Comparison of ENCODE assay signal across 8 cellular contexts in the genomic region with DNA sequence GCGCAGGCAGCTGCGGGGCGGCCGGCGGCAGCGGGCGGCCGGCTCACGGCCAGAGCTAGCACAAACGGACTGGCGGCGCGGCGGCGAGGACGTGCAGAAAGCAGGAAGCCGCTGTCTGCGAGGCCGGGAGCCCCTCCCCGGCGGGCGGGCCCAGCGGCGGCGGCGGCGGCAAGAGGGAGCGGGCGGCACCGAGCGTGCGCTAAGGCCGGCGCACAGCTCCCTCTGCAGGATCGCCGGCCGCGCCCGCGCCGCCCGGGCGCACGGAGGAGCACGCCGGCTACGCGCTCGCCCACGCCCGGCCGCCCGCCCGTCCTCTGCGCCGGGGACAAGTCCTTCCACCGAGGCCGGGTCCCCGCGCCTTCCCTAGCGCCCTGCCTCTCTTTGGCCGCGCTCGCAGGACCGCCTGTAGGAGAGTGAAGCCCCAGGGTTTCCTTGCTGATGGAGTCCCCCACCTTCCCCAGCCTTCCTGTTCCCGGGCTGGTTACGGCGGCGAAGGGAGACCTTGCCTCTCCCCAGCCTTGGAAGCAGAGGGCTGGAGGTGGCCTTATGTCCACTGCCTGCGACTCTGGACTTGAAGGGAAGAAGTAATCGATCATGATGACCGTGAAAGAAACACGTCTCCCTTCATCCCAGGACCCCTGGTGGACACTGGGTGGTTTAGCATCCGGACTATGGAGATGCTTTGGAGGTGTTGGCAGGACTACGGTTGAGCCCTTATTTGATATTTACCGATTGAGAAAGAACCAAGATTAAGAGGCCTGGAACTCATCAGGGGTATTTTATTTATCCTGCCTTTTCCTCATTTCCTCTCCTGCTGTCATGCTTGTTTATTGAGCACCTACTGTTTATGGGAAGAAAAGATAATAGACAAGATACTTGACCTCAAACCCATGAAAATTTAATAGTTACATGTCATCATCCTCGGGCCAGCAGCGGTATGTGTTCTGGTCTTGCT.
DNase-seq lines count a peak whose midpoint lies in the region; ATAC-seq lines count a peak whose summit lies in the region.

A gene (minus strand): TSS at position 102 of the 955 bp plus-strand sequence. CDS start 191 bp downstream, outside the sequence.

- no peaks in the 10 kb centered on the region for H3K9me3 ChIP-seq in HUES6 (ENCODE audit: control insufficient read depth, insufficient read depth, low read depth, low read length)
- no peaks in the 10 kb centered on the region for H3K9me3 ChIP-seq in mucosa of rectum (ENCODE audit: control insufficient read depth in 2 of 2, low read length in 2 of 2)

- peak within 1 kb of the TSS; percentile 89 for H3K4me3 ChIP-seq in HUES6 (ENCODE audit: low read depth, low read length)
- peak within 1 kb of the TSS; percentile 85 to 91 for H3K4me3 ChIP-seq in mucosa of rectum (ENCODE audit: low read length in 2 of 2)

- H3K4me1 ChIP-seq in HUES6 (ENCODE audit: control insufficient read depth, insufficient read depth, low read length) (peaks cover 29% of the 10 kb centered on the region), mucosa of rectum (ENCODE audit: control insufficient read depth in 2 of 2, insufficient read depth in 2 of 2, low read length in 2 of 2) (peaks cover 9 to 21% of the 10 kb centered on the region in 2 donors)

- no peaks in the 10 kb centered on the region for H3K36me3 ChIP-seq in HUES6 (ENCODE audit: control insufficient read depth, insufficient read depth, low read length)
- no peaks in the 10 kb centered on the region for H3K36me3 ChIP-seq in mucosa of rectum (ENCODE audit: control insufficient read depth in 2 of 2, insufficient read depth in 2 of 2, low read length in 2 of 2)

- DNase-seq in DMS153 (lab: John Stamatoyannopoulos, UW) (peak; percentile 67), OCI-M1 (lab: John Stamatoyannopoulos, UW) (peak; percentile 91), activated T-cell treated with anti-CD3 and anti-CD28 coated beads for 4 hours (peak; percentile 72), epithelial cell of prostate (ENCODE audit: low read depth, low spot score) (peak; percentile 43)
- peak; percentile 49 to 67 for DNase-seq in stimulated activated CD8-positive, alpha-beta memory T cell treated with anti-CD3 and anti-CD28 coated beads, Interleukin-4, amount 100 ng/mL, for 4 hours (ENCODE audit: low read depth in 2 of 2, low spot score in 1 of 2)

- H3K27me3 ChIP-seq in HUES6 (ENCODE audit: control insufficient read depth, insufficient read depth, low read length) (no peaks in the 10 kb centered on the region), mucosa of rectum (ENCODE audit: control insufficient read depth in 2 of 2, insufficient read depth in 2 of 2, low read length in 2 of 2) (no peaks in the 10 kb centered on the region)

- peak; percentile 86 for ATAC-seq in GM21447 (IDR thresholded peaks at IDR 0.05; ENCODE audit: unreplicated experiment)

- H3K9ac ChIP-seq in HUES6 (ENCODE audit: low read length) (peak within 1 kb of the TSS; percentile 91), mucosa of rectum (ENCODE audit: low read depth in 1 of 2, low read length in 2 of 2) (peak within 1 kb of the TSS; percentile 86 to 92)

- H3K27ac ChIP-seq in HUES6 (ENCODE audit: low read depth, low read length), result peak within 1 kb of the TSS; percentile 77; the same call in 1 of the 2 replicates
- peak within 1 kb of the TSS; percentile 72 for H3K27ac ChIP-seq in epithelial cell of prostate
- H3K27ac ChIP-seq in mucosa of rectum (ENCODE audit: low read depth in 2 of 2, low read length in 2 of 2), result peak within 1 kb of the TSS; percentile 85 to 87

Comparison
In these comparisons a context has a peak if more than half of its experiments do, and no peak if none do; other contexts are left out.
1. Peak in every context shown above with its lines: DNase-seq, ATAC-seq, H3K4me3 ChIP-seq and H3K27ac ChIP-seq.